23 cellular contexts compared by ENCODE assay signal in genomic region chr4:166535865-166536264, GRCh38.
DNase-seq lines count a peak whose midpoint lies in the region; FAIRE-seq and TF ChIP-seq lines count a peak whose summit lies in the region.
"Had no signal": no experiment of that assay in that cellular context is flagged by ENCODE, and none has a peak within 500 bp of the region (broad histone marks: within the 10 kb centered on the region; RNA-seq: fewer than 3 reads in every experiment).

No MANE protein-coding gene starts in this region.

- H3K4me2 ChIP-seq in mesendoderm (ENCODE audit: low read length) = no peak overlapping the region

- no peak overlapping the region for H3K9ac ChIP-seq in mesendoderm (ENCODE audit: low read length)
- H3K9ac ChIP-seq: GM23248 had no signal

- H3K36me3 ChIP-seq in A673 (ENCODE audit: insufficient read depth, low read length, poor library complexity, severe bottlenecking) (no peaks in the 10 kb centered on the region), mesendoderm (ENCODE audit: control insufficient read depth, insufficient read depth, low read length) (no peaks in the 10 kb centered on the region)
- H3K36me3 ChIP-seq: SJCRH30 had no signal

- no peak overlapping the region for H2AK5ac ChIP-seq in mesendoderm (ENCODE audit: low read length)

- no peak overlapping the region for H2BK5ac ChIP-seq in mesendoderm (ENCODE audit: low read length)

- H3K27ac ChIP-seq in A673 (ENCODE audit: low read depth, low read length, poor library complexity, severe bottlenecking) (no peak overlapping the region), mesendoderm (ENCODE audit: low read depth, low read length) (no peak overlapping the region)
- H3K27ac ChIP-seq: GM23248, HL-60, SJCRH30 had no signal

- no peak overlapping the region for H4K8ac ChIP-seq in mesendoderm (ENCODE audit: low read depth, low read length)

- H4K5ac ChIP-seq in mesendoderm (ENCODE audit: low read length) = no peak overlapping the region

- no peak for TF ChIP-seq CTCF in A673 (conservative IDR thresholded peaks at IDR 0.05; ENCODE audit: low read depth, low read length)

- WGBS in mesendoderm (ENCODE audit: extremely low coverage, insufficient coverage, low lambda C conversion rate) = no CpG with 5 or more reads among the region's 7 CpGs

- peak; percentile 58 for FAIRE-seq in HTR-8/SVneo (lab: Jason Lieb, UNC)
- FAIRE-seq: D721Med, HepG2 had no signal

- H3K18ac ChIP-seq in mesendoderm (ENCODE audit: low read length) = no peak overlapping the region

- H3K27me3 ChIP-seq in A673 (replicated peaks; ENCODE audit: insufficient read depth, low read depth, low read length, poor library complexity) (no peaks in the 10 kb centered on the region), mesendoderm (ENCODE audit: insufficient read depth, low read length, poor library complexity) (no peaks in the 10 kb centered on the region)
- H3K27me3 ChIP-seq: SJCRH30 had no signal

- H2BK120ac ChIP-seq in mesendoderm (ENCODE audit: low read depth, low read length) = no peak overlapping the region

- CTCF ChIA-PET in A673 (lab: Charles Lee) = no interaction called here

- no peaks in the 10 kb centered on the region for H3K79me1 ChIP-seq in mesendoderm (ENCODE audit: low read length)

- intact Hi-C loops in A673 (cut with micrococcal nuclease; ENCODE audit: unreplicated experiment) = no loop called here

- no peaks in the 10 kb centered on the region for H3K9me3 ChIP-seq in A673 (ENCODE audit: low read depth, low read length, poor library complexity, severe bottlenecking)
- H3K9me3 ChIP-seq: SJCRH30 had no signal

- no peak overlapping the region for H2BK15ac ChIP-seq in mesendoderm (replicated peaks; ENCODE audit: low read depth)

- POLR2A ChIA-PET in A673 (lab: Charles Lee; ENCODE audit: low non-redundant PET) = no interaction called here

- H3K23ac ChIP-seq in mesendoderm (ENCODE audit: low read length) = no peak overlapping the region

- no peak overlapping the region for H3K4ac ChIP-seq in mesendoderm (ENCODE audit: low read depth, low read length)

- H3K4me1 ChIP-seq in A673 (ENCODE audit: insufficient read depth, low read length, poor library complexity, severe bottlenecking) (no peaks in the 10 kb centered on the region), mesendoderm (ENCODE audit: control insufficient read depth, low read depth, low read length) (peaks cover 2% of the 10 kb centered on the region)
- H3K4me1 ChIP-seq: SJCRH30 had no signal

- DNase-seq in A673 (ENCODE audit: low spot score) = peak; percentile 1
- no peak for DNase-seq in HTR-8/SVneo (ENCODE audit: insufficient read length, low spot score)
- peak; percentile 3 for DNase-seq in amniotic epithelial cell (ENCODE audit: low read depth)
- peak; percentile 53 for DNase-seq in mesendoderm
- DNase-seq in SHP77 (lab: John Stamatoyannopoulos, UW) = no peak
- DNase-seq in stimulated activated naive CD4-positive, alpha-beta T cell (lab: John Stamatoyannopoulos, UW) = no peak
- DNase-seq in NCI-H2081 treated with DMSO at 0.1 percent for 48 hours (lab: John Stamatoyannopoulos, UW) = no peak
- DNase-seq in activated naive CD4-positive, alpha-beta T cell (lab: John Stamatoyannopoulos, UW) = no peak
- DNase-seq: 8988T; GM23248; NCI-H1092 treated with DMSO at 0.1 percent for 48 hours; NCI-H1436; NCI-H187 treated with DMSO at 0.1 percent for 48 hours; NCI-H2107; NCI-H446; NCI-H526; NCI-H82; NK-92 treated with Interleukin-12 subunit alpha and Interleukin-12 subunit beta, amount 100 ng/mL, for 24 hours; SJCRH30; T-helper 1 cell had no signal

- H3K56ac ChIP-seq in mesendoderm (ENCODE audit: low read length) = no peak overlapping the region

- no TSS peak for BruUV-seq in A673 (replicated peaks; lab: Mats Ljungman, UMichigan)

- H3K4me3 ChIP-seq in A673 (ENCODE audit: low read depth, low read length, poor library complexity, severe bottlenecking) = no peak overlapping the region
- no peak overlapping the region for H3K4me3 ChIP-seq in mesendoderm (ENCODE audit: low read length)
- H3K4me3 ChIP-seq: GM23248, SJCRH30 had no signal

- no peaks in the 10 kb centered on the region for H3K79me2 ChIP-seq in mesendoderm (ENCODE audit: control insufficient read depth, insufficient read depth, low read length)

Comparison
In these comparisons a context has a peak if more than half of its experiments do, and no peak if none do; other contexts are left out.
1. DNase-seq: peak in A673 (single experiment), amniotic epithelial cell (single experiment) and mesendoderm (single experiment); none in HTR-8/SVneo (single experiment), SHP77 (0 of 2), stimulated activated naive CD4-positive, alpha-beta T cell (0 of 6), NCI-H2081 treated with DMSO at 0.1 percent for 48 hours (single experiment) and activated naive CD4-positive, alpha-beta T cell (0 of 4).